15 cellular contexts compared by ENCODE assay signal in genomic region chr3:36475593-36475992, GRCh38.
DNase-seq lines count a peak whose midpoint lies in the region; ATAC-seq and TF ChIP-seq lines count a peak whose summit lies in the region.
"Had no signal": no experiment of that assay in that cellular context is flagged by ENCODE, and none has a peak within 500 bp of the region (broad histone marks: within the 10 kb centered on the region; RNA-seq: fewer than 3 reads in every experiment).

No MANE protein-coding gene starts in this region.

- H3K4me3 ChIP-seq in vagina: no peak overlapping the region
- H3K4me3 ChIP-seq: BLaER1, GM23248, HAP-1 had no signal

- H3K4me1 ChIP-seq in vagina: peaks cover 10% of the 10 kb centered on the region
- H3K4me1 ChIP-seq: BLaER1, HAP-1 had no signal

- no peaks in the 10 kb centered on the region for H3K36me3 ChIP-seq in vagina
- H3K36me3 ChIP-seq: BLaER1, HAP-1 had no signal

- ATAC-seq in sciatic nerve: peak; percentile 68
- no peak for ATAC-seq in GM18870 (IDR thresholded peaks at IDR 0.05; ENCODE audit: unreplicated experiment)

- no peak for TF ChIP-seq POLR2A in vagina (IDR thresholded peaks at IDR 0.05)

- DNase-seq in EH (ENCODE audit: low read depth) (peak; percentile 21), fibroblast of gingiva (ENCODE audit: low read depth) (peak; percentile 44), sciatic nerve (ENCODE audit: low spot score) (no peak), vagina (ENCODE audit: extremely low spot score in 2 of 2) (no peak), retina (no peak), NCI-H2196 (lab: John Stamatoyannopoulos, UW; ENCODE audit: unreplicated experiment) (no peak)
- DNase-seq: 8988T; CD4-positive, alpha-beta memory T cell; DMS153; DMS79; GF-D8; GM23248 had no signal

- no peaks in the 10 kb centered on the region for H3K9me3 ChIP-seq in vagina
- H3K9me3 ChIP-seq: HAP-1 had no signal

- H3K27me3 ChIP-seq in vagina: no peaks in the 10 kb centered on the region
- H3K27me3 ChIP-seq: BLaER1 had no signal

- TF ChIP-seq CTCF in vagina (IDR thresholded peaks at IDR 0.05): no peak

- peak overlapping the region; percentile 41 for H3K27ac ChIP-seq in vagina
- H3K27ac ChIP-seq: BLaER1 had no signal

- intact Hi-C loops in sciatic nerve (cut with DNase I): no loop called here
- intact Hi-C loops in vagina (cut with DNase I): no loop called here

Comparison
In these comparisons a context has a peak if more than half of its experiments do, and no peak if none do; other contexts are left out.
1. DNase-seq: peak in EH (single experiment) and fibroblast of gingiva (single experiment); none in sciatic nerve (single experiment), vagina (0 of 2), retina (single experiment) and NCI-H2196 (single experiment).